ENCODE assay signal across 8 cellular contexts in genomic region chrX:22063284-22063683, GRCh38. TPM values are rescaled to one million over a fixed set of nuclear protein-coding genes. Genes with fewer than 3 reads are reported as not detected.
DNase-seq lines count a peak whose midpoint lies in the region; ATAC-seq and TF ChIP-seq lines count a peak whose summit lies in the region.

No MANE protein-coding gene starts in this region.

- no peaks in the 10 kb centered on the region for H3K27me3 ChIP-seq in foreskin keratinocyte

- H3K4me1 ChIP-seq in foreskin keratinocyte = peaks cover 4% of the 10 kb centered on the region

- no peak overlapping the region for H3K27ac ChIP-seq in foreskin keratinocyte

- ATAC-seq in HG03025 (IDR thresholded peaks at IDR 0.05; ENCODE audit: low FRiP score, unreplicated experiment) (peak; percentile 95), foreskin keratinocyte (no peak)

- DNase-seq in GM19240 (ENCODE audit: insufficient read length, low spot score) (peak; percentile 36), SW480 (ENCODE audit: low spot score) (peak; percentile 28), foreskin keratinocyte (no peak), NCI-H2107 (lab: John Stamatoyannopoulos, UW) (no peak), DMS153 (lab: John Stamatoyannopoulos, UW) (no peak), NCI-H69 (lab: John Stamatoyannopoulos, UW) (no peak)
- DNase-seq in stimulated activated CD4-positive, alpha-beta T cell treated with anti-CD3 and anti-CD28 coated beads, Interleukin-1b, Interleukin-23, amount 100 ng/mL, for 48 hours = peak; percentile 24

- no peak for TF ChIP-seq CTCF in foreskin keratinocyte (conservative IDR thresholded peaks at IDR 0.05)

RNA-seq across cellular contexts. Expression of gene PHEX, which starts 31.2 kb away (rescaled TPM):
- 0.41 and 0.60 TPM in 2 replicates for total RNA-seq in foreskin keratinocyte
- polyA plus RNA-seq in foreskin keratinocyte = 0.20 and 0.22 TPM in 2 replicates

Comparison
In these comparisons a context has a peak if more than half of its experiments do, and no peak if none do; other contexts are left out.
1. DNase-seq: peak in GM19240 (single experiment), SW480 (single experiment) and stimulated activated CD4-positive, alpha-beta T cell treated with anti-CD3 and anti-CD28 coated beads, Interleukin-1b, Interleukin-23, amount 100 ng/mL, for 48 hours (single experiment); none in foreskin keratinocyte (0 of 2), NCI-H2107 (single experiment), DMS153 (single experiment) and NCI-H69 (single experiment).